In genomic region chr4:16626945-16627344, GRCh38 we compare ENCODE assay signal across 10 cellular contexts.
A peak's percentile ranks its signal among the peaks of the same experiment; 100 is the strongest.
DNase-seq lines count a peak whose midpoint lies in the region; ATAC-seq and TF ChIP-seq lines count a peak whose summit lies in the region.
"Had no signal": no experiment of that assay in that cellular context is flagged by ENCODE, and none has a peak within 500 bp of the region (broad histone marks: within the 10 kb centered on the region; RNA-seq: fewer than 3 reads in every experiment).

No MANE protein-coding gene starts in this region.

- no peak for ATAC-seq in GM19035 (IDR thresholded peaks at IDR 0.05; ENCODE audit: unreplicated experiment)

- H3K4me3 ChIP-seq in breast epithelium = no peak overlapping the region
- H3K4me3 ChIP-seq in kidney epithelial cell (ENCODE audit: low read depth, low read length) = no peak overlapping the region
- H3K4me3 ChIP-seq in uterus = no peak overlapping the region
- H3K4me3 ChIP-seq: neural progenitor cell, SK-N-MC had no signal

- DNase-seq in HT1080 (ENCODE audit: low read depth) = peak; percentile 87
- DNase-seq in breast epithelium (ENCODE audit: low spot score in 2 of 2) = no peak
- peak; percentile 26 for DNase-seq in kidney epithelial cell (ENCODE audit: low read depth)
- peak; percentile 70 to 85 for DNase-seq in uterus
- no peak for DNase-seq in NCI-H146 (lab: John Stamatoyannopoulos, UW)
- DNase-seq in posterior vena cava (ENCODE audit: low spot score) = no peak
- DNase-seq: NCI-H345 had no signal

- no peaks in the 10 kb centered on the region for H3K27me3 ChIP-seq in breast epithelium
- H3K27me3 ChIP-seq in kidney epithelial cell (ENCODE audit: control insufficient read depth, insufficient read depth, low read length) = no peaks in the 10 kb centered on the region
- no peaks in the 10 kb centered on the region for H3K27me3 ChIP-seq in uterus
- H3K27me3 ChIP-seq: neural progenitor cell had no signal

- intact Hi-C loops in breast epithelium (cut with DNase I; ENCODE audit: low total_unique reads) (no loop called here), uterus (cut with DNase I; ENCODE audit: low total_unique reads) (no loop called here), posterior vena cava (cut with DNase I) (no loop called here)

- no peaks in the 10 kb centered on the region for H3K4me1 ChIP-seq in breast epithelium
- H3K4me1 ChIP-seq in uterus = peaks cover 0 to 19% of the 10 kb centered on the region in 2 donors
- H3K4me1 ChIP-seq: neural progenitor cell had no signal

- no peak for TF ChIP-seq CTCF in breast epithelium (IDR thresholded peaks at IDR 0.05)
- no peak for TF ChIP-seq CTCF in kidney epithelial cell (IDR thresholded peaks at IDR 0.05; ENCODE audit: insufficient read depth, low read length, poor library complexity, severe bottlenecking)
- TF ChIP-seq CTCF in uterus (IDR thresholded peaks at IDR 0.05) = no peak

- TF ChIP-seq POLR2A in breast epithelium (IDR thresholded peaks at IDR 0.05) (no peak), uterus (IDR thresholded peaks at IDR 0.05) (no peak)

- no peaks in the 10 kb centered on the region for H3K36me3 ChIP-seq in breast epithelium
- no peaks in the 10 kb centered on the region for H3K36me3 ChIP-seq in kidney epithelial cell (ENCODE audit: control insufficient read depth, insufficient read depth, low read length)
- H3K36me3 ChIP-seq in uterus = no peaks in the 10 kb centered on the region
- H3K36me3 ChIP-seq: neural progenitor cell had no signal

- H3K27ac ChIP-seq in breast epithelium = peak overlapping the region; percentile 42 to 71
- peak overlapping the region; percentile 74 to 76 for H3K27ac ChIP-seq in uterus
- H3K27ac ChIP-seq: neural progenitor cell, SK-N-MC had no signal

- H3K9me3 ChIP-seq in breast epithelium (no peaks in the 10 kb centered on the region), uterus (no peaks in the 10 kb centered on the region)

Comparison
In these comparisons a context has a peak if more than half of its experiments do, and no peak if none do; other contexts are left out.
1. DNase-seq: peak in HT1080 (single experiment), kidney epithelial cell (single experiment) and uterus (2 of 2); none in breast epithelium (0 of 2), NCI-H146 (single experiment) and posterior vena cava (single experiment).